20 cellular contexts compared by ENCODE assay signal in the genomic region with DNA sequence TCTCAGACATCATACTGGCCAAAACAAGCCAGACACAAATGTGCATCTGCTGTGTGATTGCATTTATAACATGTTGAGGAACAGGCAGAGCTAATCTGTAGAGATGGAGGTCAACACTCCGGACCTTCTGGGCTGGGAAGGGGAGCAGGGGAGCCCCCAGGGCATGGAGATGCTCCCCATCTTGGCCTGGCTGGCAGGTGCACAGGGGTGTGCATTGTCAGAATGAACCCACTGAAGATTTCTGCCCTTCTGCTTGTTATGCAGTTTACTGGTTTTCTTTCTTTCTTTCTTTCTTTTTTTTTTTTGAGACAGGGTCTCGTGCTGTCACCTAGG.
A peak's percentile ranks its signal among the peaks of the same experiment; 100 is the strongest.
DNase-seq lines count a peak whose midpoint lies in the region; ATAC-seq and TF ChIP-seq lines count a peak whose summit lies in the region.
"Had no signal": no experiment of that assay in that cellular context is flagged by ENCODE, and none has a peak within 500 bp of the region (broad histone marks: within the 10 kb centered on the region; RNA-seq: fewer than 3 reads in every experiment).

No MANE protein-coding gene starts in this region.

- no peak for ATAC-seq in activated naive CD4-positive, alpha-beta T cell treated with anti-CD3 and anti-CD28 coated beads, Interleukin-2, amount 50 U/mL, for 72 hours
- ATAC-seq in effector memory CD8-positive, alpha-beta T cell (replicated peaks): no peak
- no peak for ATAC-seq in stimulated activated effector memory CD8-positive, alpha-beta T cell treated with anti-CD3 and anti-CD28 coated beads, Interleukin-12 subunit alpha, Interleukin-12 subunit beta, amount 100 ng/mL, for 72 hours
- no peak for ATAC-seq in GM21786 (IDR thresholded peaks at IDR 0.05; ENCODE audit: unreplicated experiment)
- ATAC-seq: HCT116 had no signal

- H3K27ac ChIP-seq in Peyer's patch: peak overlapping the region in 3 of 4 donors; percentile 48 to 87 (median 81)
- H3K27ac ChIP-seq: HL-60 had no signal

- DNase-seq in activated naive CD4-positive, alpha-beta T cell treated with anti-CD3 and anti-CD28 coated beads, Interleukin-2, amount 50 U/mL, for 72 hours (ENCODE audit: low spot score in 2 of 2): no peak
- no peak for DNase-seq in activated naive CD4-positive, alpha-beta T cell treated with anti-CD3 and anti-CD28 coated beads, Interleukin-2, amount 10 ng/mL, durations not matched to agents 7 days and 5 days
- DNase-seq in Peyer's patch (no peak), NCI-H82 (lab: John Stamatoyannopoulos, UW) (no peak), NCI-H1930 (lab: John Stamatoyannopoulos, UW) (no peak)
- no peak for DNase-seq in effector memory CD8-positive, alpha-beta T cell
- DNase-seq in stimulated activated effector memory CD8-positive, alpha-beta T cell treated with anti-CD3 and anti-CD28 coated beads, Interleukin-12 subunit alpha, Interleukin-12 subunit beta, amount 100 ng/mL, for 72 hours (ENCODE audit: low spot score in 2 of 2): no peak
- DNase-seq: 8988T; BE2C; Caco-2; CD4-positive, alpha-beta T cell; DMS153; GDM1; GOT3; NCI-H146; NCI-H446; OCI-M1 had no signal

- TF ChIP-seq POLR2A in Peyer's patch (IDR thresholded peaks at IDR 0.05): no peak

- peaks cover 0 to 23% (median 0%) of the 10 kb centered on the region in 4 donors for H3K4me1 ChIP-seq in Peyer's patch
- H3K4me1 ChIP-seq: BE2C had no signal

- H3K4me1 Mint-ChIP-seq in activated naive CD4-positive, alpha-beta T cell treated with anti-CD3 and anti-CD28 coated beads, Interleukin-2, amount 10 ng/mL, durations not matched to agents 7 days and 5 days: no peaks in the 10 kb centered on the region
- peaks cover 44 to 51% of the 10 kb centered on the region in 2 donors for H3K4me1 Mint-ChIP-seq in effector memory CD8-positive, alpha-beta T cell (ENCODE audit: low read depth in 2 of 2)
- H3K4me1 Mint-ChIP-seq in stimulated activated effector memory CD8-positive, alpha-beta T cell treated with anti-CD3 and anti-CD28 coated beads, Interleukin-12 subunit alpha, Interleukin-12 subunit beta, amount 100 ng/mL, for 72 hours: peaks cover 83% of the 10 kb centered on the region

- no peaks in the 10 kb centered on the region for H3K27me3 Mint-ChIP-seq in activated naive CD4-positive, alpha-beta T cell treated with anti-CD3 and anti-CD28 coated beads, Interleukin-2, amount 10 ng/mL, durations not matched to agents 7 days and 5 days
- no peaks in the 10 kb centered on the region for H3K27me3 Mint-ChIP-seq in effector memory CD8-positive, alpha-beta T cell
- H3K27me3 Mint-ChIP-seq: CD4-positive, alpha-beta T cell had no signal

- TF ChIP-seq CTCF in Peyer's patch (IDR thresholded peaks at IDR 0.05): no peak

- no peaks in the 10 kb centered on the region for H3K9me3 ChIP-seq in Peyer's patch
- H3K9me3 ChIP-seq: BE2C, Caco-2 had no signal

- no peaks in the 10 kb centered on the region for H3K36me3 ChIP-seq in Peyer's patch
- H3K36me3 ChIP-seq: BE2C had no signal

- CTCF ChIA-PET in activated naive CD4-positive, alpha-beta T cell treated with anti-CD3 and anti-CD28 coated beads, Interleukin-2, amount 10 ng/mL, durations not matched to agents 7 days and 5 days (lab: Charles Lee): no interaction called here

- H3K36me3 Mint-ChIP-seq in activated naive CD4-positive, alpha-beta T cell treated with anti-CD3 and anti-CD28 coated beads, Interleukin-2, amount 50 U/mL, for 72 hours: no peaks in the 10 kb centered on the region
- H3K36me3 Mint-ChIP-seq in activated naive CD4-positive, alpha-beta T cell treated with anti-CD3 and anti-CD28 coated beads, Interleukin-2, amount 10 ng/mL, durations not matched to agents 7 days and 5 days: no peaks in the 10 kb centered on the region
- peaks cover 7% of the 10 kb centered on the region for H3K36me3 Mint-ChIP-seq in effector memory CD8-positive, alpha-beta T cell (ENCODE audit: insufficient read depth)
- peaks cover 25% of the 10 kb centered on the region for H3K36me3 Mint-ChIP-seq in stimulated activated effector memory CD8-positive, alpha-beta T cell treated with anti-CD3 and anti-CD28 coated beads, Interleukin-12 subunit alpha, Interleukin-12 subunit beta, amount 100 ng/mL, for 72 hours

- no peaks in the 10 kb centered on the region for H3K27me3 ChIP-seq in Peyer's patch
- H3K27me3 ChIP-seq: BE2C had no signal

- no peaks in the 10 kb centered on the region for H3K9me3 Mint-ChIP-seq in activated naive CD4-positive, alpha-beta T cell treated with anti-CD3 and anti-CD28 coated beads, Interleukin-2, amount 50 U/mL, for 72 hours
- H3K9me3 Mint-ChIP-seq in activated naive CD4-positive, alpha-beta T cell treated with anti-CD3 and anti-CD28 coated beads, Interleukin-2, amount 10 ng/mL, durations not matched to agents 7 days and 5 days: no peaks in the 10 kb centered on the region
- no peaks in the 10 kb centered on the region for H3K9me3 Mint-ChIP-seq in effector memory CD8-positive, alpha-beta T cell
- no peaks in the 10 kb centered on the region for H3K9me3 Mint-ChIP-seq in stimulated activated effector memory CD8-positive, alpha-beta T cell treated with anti-CD3 and anti-CD28 coated beads, Interleukin-12 subunit alpha, Interleukin-12 subunit beta, amount 100 ng/mL, for 72 hours
- H3K9me3 Mint-ChIP-seq: CD4-positive, alpha-beta T cell had no signal

- H3K4me3 ChIP-seq in Peyer's patch: no peak overlapping the region

- peak overlapping the region; percentile 54 to 77 for H3K27ac Mint-ChIP-seq in activated naive CD4-positive, alpha-beta T cell treated with anti-CD3 and anti-CD28 coated beads, Interleukin-2, amount 50 U/mL, for 72 hours
- H3K27ac Mint-ChIP-seq in activated naive CD4-positive, alpha-beta T cell treated with anti-CD3 and anti-CD28 coated beads, Interleukin-2, amount 10 ng/mL, durations not matched to agents 7 days and 5 days: no peak overlapping the region
- peak overlapping the region; percentile 30 to 75 for H3K27ac Mint-ChIP-seq in effector memory CD8-positive, alpha-beta T cell
- peak overlapping the region; percentile 77 for H3K27ac Mint-ChIP-seq in stimulated activated effector memory CD8-positive, alpha-beta T cell treated with anti-CD3 and anti-CD28 coated beads, Interleukin-12 subunit alpha, Interleukin-12 subunit beta, amount 100 ng/mL, for 72 hours

- H3K4me3 Mint-ChIP-seq in activated naive CD4-positive, alpha-beta T cell treated with anti-CD3 and anti-CD28 coated beads, Interleukin-2, amount 10 ng/mL, durations not matched to agents 7 days and 5 days: no peak overlapping the region
- H3K4me3 Mint-ChIP-seq in effector memory CD8-positive, alpha-beta T cell: no peak overlapping the region
- no peak overlapping the region for H3K4me3 Mint-ChIP-seq in stimulated activated effector memory CD8-positive, alpha-beta T cell treated with anti-CD3 and anti-CD28 coated beads, Interleukin-12 subunit alpha, Interleukin-12 subunit beta, amount 100 ng/mL, for 72 hours
- H3K4me3 Mint-ChIP-seq: CD4-positive, alpha-beta T cell had no signal
